ENCODE assay signal across 2 cellular contexts in genomic region chr10:101008823-101009423, GRCh38.
TF ChIP-seq lines count a peak whose summit lies in the region.

No MANE protein-coding gene starts in this region.

TF ChIP-seq in SK-N-SH, 30 proteins besides CTCF, POLR2A, EP300 and RAD21 (continued from another document):
- no peak for TF ChIP-seq REST (IDR thresholded peaks at IDR 0.05; ENCODE audit: low read depth, low read length)
- no peak for TF ChIP-seq GABPA (IDR thresholded peaks at IDR 0.05; ENCODE audit: low read depth)

TF ChIP-seq in SK-N-SH treated with all-trans-retinoic acid at 6 μM for 48 hours, 23 proteins besides CTCF, POLR2A, EP300 and RAD21 (continued from another document):
- TF ChIP-seq CSDC2 (CRISPR knock-in tag; IDR thresholded peaks at IDR 0.05) (no peak), GLIS3 (CRISPR knock-in tag; IDR thresholded peaks at IDR 0.05) (no peak), ZFP30 (CRISPR knock-in tag; IDR thresholded peaks at IDR 0.05) (no peak), OSR1 (CRISPR knock-in tag; IDR thresholded peaks at IDR 0.05) (no peak), POU6F1 (CRISPR knock-in tag; IDR thresholded peaks at IDR 0.05; ENCODE audit: borderline replicate concordance, low read depth) (no peak), ZNF70 (CRISPR knock-in tag; IDR thresholded peaks at IDR 0.05) (no peak), TSHZ2 (CRISPR knock-in tag; IDR thresholded peaks at IDR 0.05) (no peak), ZC3H10 (CRISPR knock-in tag; IDR thresholded peaks at IDR 0.05) (no peak), ESRRG (CRISPR knock-in tag; IDR thresholded peaks at IDR 0.05) (no peak)
TF ChIP-seq in SK-N-SH treated with all-trans-retinoic acid at 6 μM for 48 hours: peak in this region for 0.
